1 cellular context compared by ENCODE assay signal in the genomic region with DNA sequence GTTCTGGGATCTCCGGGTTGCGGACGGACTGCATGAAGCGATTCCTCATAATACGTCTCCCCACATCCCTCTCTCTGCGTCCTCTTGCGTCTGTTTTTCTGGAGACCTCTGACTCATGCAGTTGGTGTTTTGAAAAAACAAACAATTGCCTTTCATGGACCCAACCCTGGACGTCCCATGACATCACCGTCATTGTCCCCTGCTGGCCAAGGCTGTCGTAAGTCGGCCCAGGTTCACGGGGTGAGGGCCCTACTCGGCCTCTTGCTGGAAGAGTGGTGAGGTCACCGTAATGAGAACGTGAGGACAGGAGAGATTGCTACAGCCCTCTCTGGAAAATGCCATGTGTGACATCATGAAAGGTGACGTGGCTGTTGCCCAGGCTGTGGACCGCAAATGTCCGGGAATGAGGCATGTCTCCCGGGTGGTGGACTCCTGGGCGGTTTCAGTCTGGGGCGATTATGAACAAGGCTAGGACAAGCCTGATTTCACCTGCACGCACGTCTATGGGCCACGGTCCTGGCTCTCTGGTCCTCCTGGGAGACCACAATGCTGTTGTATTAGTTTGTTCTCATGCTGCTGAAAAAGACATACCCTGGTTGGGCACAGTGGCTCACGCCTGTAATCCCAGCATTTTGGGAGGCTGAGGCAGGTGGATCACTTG.
TF ChIP-seq lines count a peak whose summit lies in the region.

No MANE protein-coding gene starts in this region.

TF ChIP-seq in HepG2, 621 proteins besides CTCF, POLR2A, EP300 and RAD21 (continued from another document and continues in another):
- TF ChIP-seq USF2 (IDR thresholded peaks at IDR 0.05; ENCODE audit: low read depth, low read length) (no peak), USF2 (CRISPR knock-in tag; IDR thresholded peaks at IDR 0.05; ENCODE audit: borderline replicate concordance) (no peak; the same call in 1 of the 2 replicates), ZNF143 (CRISPR knock-in tag; IDR thresholded peaks at IDR 0.05) (no peak), HOXA9 (CRISPR knock-in tag; IDR thresholded peaks at IDR 0.05; ENCODE audit: borderline replicate concordance) (no peak), KDM2A (CRISPR knock-in tag; IDR thresholded peaks at IDR 0.05; ENCODE audit: borderline replicate concordance, low read depth) (peak; percentile 90), ATAD3A (CRISPR knock-in tag; IDR thresholded peaks at IDR 0.05) (no peak), CHD4 (IDR thresholded peaks at IDR 0.05; ENCODE audit: borderline replicate concordance, low read length) (no peak), ZNF878 (CRISPR knock-in tag; IDR thresholded peaks at IDR 0.05) (no peak), PAWR (CRISPR knock-in tag; IDR thresholded peaks at IDR 0.05; ENCODE audit: borderline replicate concordance) (no peak), ZBTB1 (CRISPR knock-in tag; IDR thresholded peaks at IDR 0.05; ENCODE audit: borderline replicate concordance) (no peak), ZNF768 (CRISPR knock-in tag; IDR thresholded peaks at IDR 0.05) (no peak), IKZF5 (CRISPR knock-in tag; IDR thresholded peaks at IDR 0.05) (peak; percentile 69), NFIB (CRISPR knock-in tag; IDR thresholded peaks at IDR 0.05; ENCODE audit: borderline replicate concordance) (no peak), TERF1 (CRISPR knock-in tag; IDR thresholded peaks at IDR 0.05) (no peak), ZKSCAN1 (IDR thresholded peaks at IDR 0.05; ENCODE audit: low read length) (no peak), TCF7L2 (IDR thresholded peaks at IDR 0.05; ENCODE audit: low read depth, low read length) (no peak), NCOR1 (IDR thresholded peaks at IDR 0.05; ENCODE audit: borderline replicate concordance, low read length) (peak; percentile 70; the same call in 1 of the 2 replicates), ZFP91 (CRISPR knock-in tag; IDR thresholded peaks at IDR 0.05; ENCODE audit: borderline replicate concordance) (no peak; the same call in 1 of the 2 replicates), ZNF574 (CRISPR knock-in tag; IDR thresholded peaks at IDR 0.05) (peak; percentile 52), CSRNP2 (CRISPR knock-in tag; conservative IDR thresholded peaks at IDR 0.05; ENCODE audit: low read depth) (no peak), DRAP1 (CRISPR knock-in tag; IDR thresholded peaks at IDR 0.05) (peak; percentile 57; the same call in 1 of the 2 replicates), MXD4 (CRISPR knock-in tag; IDR thresholded peaks at IDR 0.05) (no peak), FOXA3 (CRISPR knock-in tag; IDR thresholded peaks at IDR 0.05) (peak; percentile 70; the same call in 1 of the 2 replicates), PAXIP1 (CRISPR knock-in tag; conservative IDR thresholded peaks at IDR 0.05) (peak; percentile 68), NPAS2 (CRISPR knock-in tag; IDR thresholded peaks at IDR 0.05; ENCODE audit: borderline replicate concordance) (no peak), ZNF563 (CRISPR knock-in tag; IDR thresholded peaks at IDR 0.05) (no peak), MZF1 (CRISPR knock-in tag; IDR thresholded peaks at IDR 0.05; ENCODE audit: borderline replicate concordance) (no peak), CCDC6 (CRISPR knock-in tag; IDR thresholded peaks at IDR 0.05) (no peak), ZNF430 (CRISPR knock-in tag; IDR thresholded peaks at IDR 0.05) (no peak; the same call in 1 of the 2 replicates), ZBTB2 (CRISPR knock-in tag; IDR thresholded peaks at IDR 0.05; ENCODE audit: low read depth) (no peak), FOSL1 (CRISPR knock-in tag; IDR thresholded peaks at IDR 0.05; ENCODE audit: borderline replicate concordance) (peak; percentile 59; the same call in 1 of the 2 replicates), YEATS4 (CRISPR knock-in tag; IDR thresholded peaks at IDR 0.05; ENCODE audit: borderline replicate concordance) (peak; percentile 22; the same call in 1 of the 2 replicates)
- TF ChIP-seq, protein P1, sequence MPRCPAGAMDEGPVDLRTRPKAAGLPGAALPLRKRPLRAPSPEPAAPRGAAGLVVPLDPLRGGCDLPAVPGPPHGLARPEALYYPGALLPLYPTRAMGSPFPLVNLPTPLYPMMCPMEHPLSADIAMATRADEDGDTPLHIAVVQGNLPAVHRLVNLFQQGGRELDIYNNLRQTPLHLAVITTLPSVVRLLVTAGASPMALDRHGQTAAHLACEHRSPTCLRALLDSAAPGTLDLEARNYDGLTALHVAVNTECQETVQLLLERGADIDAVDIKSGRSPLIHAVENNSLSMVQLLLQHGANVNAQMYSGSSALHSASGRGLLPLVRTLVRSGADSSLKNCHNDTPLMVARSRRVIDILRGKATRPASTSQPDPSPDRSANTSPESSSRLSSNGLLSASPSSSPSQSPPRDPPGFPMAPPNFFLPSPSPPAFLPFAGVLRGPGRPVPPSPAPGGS (CRISPR knock-in tag; IDR thresholded peaks at IDR 0.05): peak; percentile 36; the same call in 1 of the 2 replicates
